In genomic region chr15:100919481-100920405, GRCh38 we compare ENCODE assay signal across 2 cellular contexts.
TF ChIP-seq lines count a peak whose summit lies in the region.

No MANE protein-coding gene starts in this region.

TF ChIP-seq in SK-N-SH, 30 proteins besides CTCF, POLR2A, EP300 and RAD21:
- TF ChIP-seq NFIC (IDR thresholded peaks at IDR 0.05; ENCODE audit: borderline replicate concordance) (no peak), GATA2 (CRISPR knock-in tag; IDR thresholded peaks at IDR 0.05) (no peak), MXI1 (IDR thresholded peaks at IDR 0.05; ENCODE audit: low read depth, low read length) (no peak), SIN3A (IDR thresholded peaks at IDR 0.05; ENCODE audit: borderline replicate concordance, low read depth, low read length) (no peak), NRF1 (IDR thresholded peaks at IDR 0.05; ENCODE audit: low read depth, low read length) (no peak), CHD2 (IDR thresholded peaks at IDR 0.05; ENCODE audit: low read length, partially characterized antibody) (no peak), SMC3 (IDR thresholded peaks at IDR 0.05; ENCODE audit: low read depth, low read length) (no peak), FOSL2 (IDR thresholded peaks at IDR 0.05; ENCODE audit: borderline replicate concordance, low read depth) (no peak), USF2 (IDR thresholded peaks at IDR 0.05; ENCODE audit: borderline replicate concordance, low read depth, low read length) (no peak), RFX5 (IDR thresholded peaks at IDR 0.05; ENCODE audit: low read length) (no peak), FOXM1 (IDR thresholded peaks at IDR 0.05; ENCODE audit: low read depth) (no peak), GABPA (IDR thresholded peaks at IDR 0.05; ENCODE audit: low read depth) (no peak)
- TF ChIP-seq, protein P1, sequence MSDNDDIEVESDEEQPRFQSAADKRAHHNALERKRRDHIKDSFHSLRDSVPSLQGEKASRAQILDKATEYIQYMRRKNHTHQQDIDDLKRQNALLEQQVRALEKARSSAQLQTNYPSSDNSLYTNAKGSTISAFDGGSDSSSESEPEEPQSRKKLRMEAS (IDR thresholded peaks at IDR 0.05; ENCODE audit: low read depth) = no peak

TF ChIP-seq in endothelial cell of umbilical vein, 7 proteins besides CTCF, POLR2A, EP300 and RAD21:
- TF ChIP-seq MYC (IDR thresholded peaks at IDR 0.05; ENCODE audit: low read depth, low read length) = no peak
- TF ChIP-seq JUN (IDR thresholded peaks at IDR 0.05; ENCODE audit: borderline replicate concordance, insufficient read depth, insufficient read length, low read depth) = no peak
- TF ChIP-seq POLR2AphosphoS5 (IDR thresholded peaks at IDR 0.05; ENCODE audit: insufficient read depth, low read depth, low read length) = no peak
- TF ChIP-seq EZH2 (IDR thresholded peaks at IDR 0.05; ENCODE audit: borderline replicate concordance, low read depth, low read length, severe bottlenecking) = no peak
- TF ChIP-seq GATA2 (IDR thresholded peaks at IDR 0.05; ENCODE audit: insufficient read depth, insufficient read length, low read depth, low read length) = no peak
- TF ChIP-seq, protein P1 (IDR thresholded peaks at IDR 0.05; ENCODE audit: insufficient read depth, insufficient read length) = no peak
- no peak for TF ChIP-seq FOS (IDR thresholded peaks at IDR 0.05; ENCODE audit: borderline replicate concordance, insufficient read depth, low read length)
